Comparison of ENCODE assay signal across 8 cellular contexts in the genomic region with DNA sequence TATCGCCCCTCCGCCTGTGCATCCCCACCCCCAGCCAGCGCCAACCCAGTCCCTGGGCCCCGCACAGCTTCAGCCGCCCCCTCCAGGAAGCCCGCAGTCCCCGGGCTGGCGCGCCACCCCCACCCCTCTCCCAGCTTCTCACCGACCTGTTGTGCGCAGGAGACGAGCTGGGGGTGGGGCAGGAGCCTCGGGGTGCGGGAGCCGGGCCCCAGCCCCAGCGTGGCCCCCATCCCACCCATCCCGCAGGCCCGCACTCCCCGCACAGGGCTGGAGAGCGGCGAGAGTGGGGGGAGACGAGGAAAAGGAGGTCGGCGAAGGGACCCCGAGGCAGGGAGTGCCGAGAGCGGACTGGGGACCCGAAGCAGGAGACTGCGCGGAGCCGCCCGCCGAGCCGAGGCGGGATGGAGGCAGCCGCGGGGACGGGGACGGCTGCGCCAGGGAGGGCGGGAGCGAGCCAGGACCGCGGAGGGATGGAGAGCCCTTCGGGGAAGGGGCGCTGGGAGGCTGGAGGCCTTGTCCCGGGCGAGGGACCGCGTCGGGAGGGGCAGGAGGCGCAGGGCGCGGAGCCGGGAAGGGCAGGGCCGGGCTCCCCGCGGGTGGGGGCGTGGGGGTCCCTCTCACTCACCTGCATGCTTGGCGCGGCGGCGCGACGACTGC. TPM values are rescaled to one million over a fixed set of nuclear protein-coding genes. Genes with fewer than 3 reads are reported as not detected.
DNase-seq lines count a peak whose midpoint lies in the region; ATAC-seq, FAIRE-seq and TF ChIP-seq lines count a peak whose summit lies in the region.

No MANE protein-coding gene starts in this region.

- H4K20me1 ChIP-seq in HepG2 (ENCODE audit: insufficient read depth, low read length) = no peaks in the 10 kb centered on the region

- H3K36me3 ChIP-seq in CD4-positive, CD25-positive, alpha-beta regulatory T cell (ENCODE audit: control insufficient read depth, insufficient read depth, low read length) = no peaks in the 10 kb centered on the region
- H3K36me3 ChIP-seq in HepG2 (replicated peaks in 1 of 2; ENCODE audit: control insufficient read depth in 1 of 2, insufficient read depth in 2 of 2, low read length in 2 of 2) (no peaks in the 10 kb centered on the region), tibial nerve (no peaks in the 10 kb centered on the region)

- H3K27ac ChIP-seq in CD4-positive, CD25-positive, alpha-beta regulatory T cell (ENCODE audit: insufficient read depth, low read length, poor library complexity, severe bottlenecking) = no peak overlapping the region
- H3K27ac ChIP-seq in HepG2 (ENCODE audit: extremely low read length, insufficient read depth, low read length) (no peak overlapping the region), tibial nerve (no peak overlapping the region)

- no peak overlapping the region for H3K27ac Mint-ChIP-seq in CD4-positive, CD25-positive, alpha-beta regulatory T cell
- no peak overlapping the region for H3K27ac Mint-ChIP-seq in MCF 10A (ENCODE audit: low read depth, unreplicated experiment)

- H3K9me3 ChIP-seq in CD4-positive, CD25-positive, alpha-beta regulatory T cell (ENCODE audit: control insufficient read depth in 2 of 2, low read length in 2 of 2) = peaks cover 3 to 5% of the 10 kb centered on the region in 2 experiments
- H3K9me3 ChIP-seq in HepG2 (ENCODE audit: low read length) = no peaks in the 10 kb centered on the region
- no peaks in the 10 kb centered on the region for H3K9me3 ChIP-seq in tibial nerve

- H3K27me3 Mint-ChIP-seq in CD4-positive, CD25-positive, alpha-beta regulatory T cell = peaks cover 72% of the 10 kb centered on the region
- peaks cover 72% of the 10 kb centered on the region for H3K27me3 Mint-ChIP-seq in MCF 10A (ENCODE audit: insufficient read depth, unreplicated experiment)

- H3K4me2 ChIP-seq in HepG2 (ENCODE audit: low read depth, low read length) = peak overlapping the region; percentile 69

- no peak for TF ChIP-seq EP300 in HepG2 (IDR thresholded peaks at IDR 0.05; ENCODE audit: low read depth in 2 of 2, low read length in 2 of 2)
- no peak for TF ChIP-seq EP300 in HepG2 (CRISPR knock-in tag; IDR thresholded peaks at IDR 0.05; ENCODE audit: borderline replicate concordance)
- no peak for TF ChIP-seq EP300 in tibial nerve (IDR thresholded peaks at IDR 0.05)

- peaks cover 0 to 4% (median 0%) of the 10 kb centered on the region in 7 donors for H3K9me3 Mint-ChIP-seq in CD4-positive, CD25-positive, alpha-beta regulatory T cell
- H3K9me3 Mint-ChIP-seq in MCF 10A (ENCODE audit: unreplicated experiment) = no peaks in the 10 kb centered on the region

- TF ChIP-seq POLR2A in HepG2 (IDR thresholded peaks at IDR 0.05; ENCODE audit: insufficient read depth in 1 of 2, low read depth in 2 of 2, low read length in 2 of 2) (no peak), tibial nerve (IDR thresholded peaks at IDR 0.05) (no peak), GM18505 (IDR thresholded peaks at IDR 0.05; ENCODE audit: borderline replicate concordance, extremely low read depth, insufficient read depth, insufficient read length) (no peak)

- H3K4me1 ChIP-seq in CD4-positive, CD25-positive, alpha-beta regulatory T cell (ENCODE audit: control insufficient read depth, insufficient read depth, low read length, poor library complexity, severe bottlenecking) = peaks cover 13% of the 10 kb centered on the region
- H3K4me1 ChIP-seq in HepG2 (ENCODE audit: insufficient read depth, low read length) (peaks cover 27% of the 10 kb centered on the region), tibial nerve (peaks cover 0 to 17% (median 14%) of the 10 kb centered on the region in 4 donors)

- DNase-seq in CD4-positive, CD25-positive, alpha-beta regulatory T cell = no peak
- DNase-seq in NCI-H2171 (lab: John Stamatoyannopoulos, UW) = peak; percentile 90
- no peak for DNase-seq in MCF 10A (ENCODE audit: unreplicated experiment)
- DNase-seq in HepG2 (ENCODE audit: low spot score) = no peak
- no peak for DNase-seq in tibial nerve (ENCODE audit: low spot score in 2 of 2)
- DNase-seq in SKM-1 treated with dmso at 0.1 percent for 144 hours (lab: John Stamatoyannopoulos, UW; ENCODE audit: unreplicated experiment) = no peak
- no peak for DNase-seq in NCI-H1048 (lab: John Stamatoyannopoulos, UW)

- CTCF ChIA-PET in MCF 10A (lab: Yijun Ruan, JAX) = no interaction called here
- CTCF ChIA-PET in HepG2 (lab: Yijun Ruan, JAX; ENCODE audit: low intra/inter-chr PET ratio, low total read pairs) = interaction anchor here (1.5 kb wide), 1 partner anchor 83 kb away, joined by 3 read pairs; no protein-coding TSS in a partner anchor

- H3K4me3 Mint-ChIP-seq in CD4-positive, CD25-positive, alpha-beta regulatory T cell = peak overlapping the region in 3 of 4 donors; percentile 46 to 76 (median 65)
- H3K4me3 Mint-ChIP-seq in MCF 10A (ENCODE audit: unreplicated experiment) = peak overlapping the region; percentile 57

- in situ Hi-C loops in HepG2 (cut with HindIII; ENCODE audit: extremely low pct_ligation_motif_present, low pct_unique_long_range_greater_than_20kb) = loop anchor here (5.0 kb wide), 2 partner anchors 38 to 83 kb away; a partner anchor contains a TSS

- H2AFZ ChIP-seq in HepG2 (ENCODE audit: low read length) = no peak overlapping the region

- peaks cover 30% of the 10 kb centered on the region for H3K27me3 ChIP-seq in CD4-positive, CD25-positive, alpha-beta regulatory T cell (ENCODE audit: control insufficient read depth, insufficient read depth, low read length)
- peaks cover 6 to 68% of the 10 kb centered on the region in 2 experiments for H3K27me3 ChIP-seq in HepG2 (ENCODE audit: control insufficient read depth in 1 of 2, insufficient read depth in 2 of 2, low read length in 2 of 2)
- H3K27me3 ChIP-seq in tibial nerve = peaks cover 5 to 79% of the 10 kb centered on the region in 2 donors

- POLR2A ChIA-PET in MCF 10A (lab: Yijun Ruan, JAX) (no interaction called here), HepG2 (lab: Yijun Ruan, JAX) (interaction anchor here (1.4 kb wide), 1 partner anchor 11 kb away, joined by 6 read pairs; a partner anchor contains a TSS)

- no peak overlapping the region for H3K9ac ChIP-seq in HepG2 (ENCODE audit: insufficient read depth, low read depth, low read length)

- no peaks in the 10 kb centered on the region for H3K36me3 Mint-ChIP-seq in CD4-positive, CD25-positive, alpha-beta regulatory T cell
- H3K36me3 Mint-ChIP-seq in MCF 10A (ENCODE audit: insufficient read depth, unreplicated experiment) = no peaks in the 10 kb centered on the region

- TF ChIP-seq CTCF in MCF 10A (IDR thresholded peaks at IDR 0.05; ENCODE audit: unreplicated experiment) (no peak), HepG2 (CRISPR knock-in tag; IDR thresholded peaks at IDR 0.05) (no peak), tibial nerve (IDR thresholded peaks at IDR 0.05) (no peak)

- BruUV-seq in MCF 10A (replicated peaks; lab: Mats Ljungman, UMichigan) (no TSS peak), HepG2 (replicated peaks; lab: Mats Ljungman, UMichigan) (no TSS peak)

- no peak overlapping the region for H3K4me3 ChIP-seq in CD4-positive, CD25-positive, alpha-beta regulatory T cell (ENCODE audit: low read depth, low read length)
- peak overlapping the region; percentile 40 to 74 (median 45); a peak in 5 of 6 replicates for H3K4me3 ChIP-seq in HepG2 (replicated peaks in 1 of 3; ENCODE audit: insufficient read depth in 1 of 3, low read depth in 2 of 3, low read length in 3 of 3)
- peak overlapping the region; percentile 2 to 51 (median 38) for H3K4me3 ChIP-seq in tibial nerve

- 6% methylated on average over 12 of the region's 65 CpGs for WGBS in HepG2 (ENCODE audit: low lambda C conversion rate)
- WGBS in tibial nerve, 2 donors = 2 to 3% methylated on average over 35 to 47 of the region's 65 CpGs

- no peak for FAIRE-seq in HepG2 (lab: Jason Lieb, UNC)

- intact Hi-C loops in MCF 10A (cut with micrococcal nuclease) (loop anchor here (5.0 kb wide), 1 partner anchor 138 kb away; no protein-coding TSS in a partner anchor), HepG2 (cut with micrococcal nuclease; ENCODE audit: unreplicated experiment) (loop anchor here (2.0 to 5.0 kb wide), 2 partner anchors 83 to 148 kb away; no protein-coding TSS in a partner anchor)

- H3K4me1 Mint-ChIP-seq in CD4-positive, CD25-positive, alpha-beta regulatory T cell = peaks cover 0 to 32% (median 7%) of the 10 kb centered on the region in 4 donors
- H3K4me1 Mint-ChIP-seq in MCF 10A (ENCODE audit: insufficient read depth, unreplicated experiment) = peaks cover 8% of the 10 kb centered on the region

- no peak for TF ChIP-seq RAD21 in HepG2 (CRISPR knock-in tag; IDR thresholded peaks at IDR 0.05)

- H3K79me2 ChIP-seq in HepG2 (ENCODE audit: insufficient read depth, low read length) = no peaks in the 10 kb centered on the region

- peak in 1 of 2 donors; percentile 3 for ATAC-seq in CD4-positive, CD25-positive, alpha-beta regulatory T cell (ENCODE audit: low read depth in 2 of 2)
- ATAC-seq in HepG2 (peak; percentile 42), GM18505 (IDR thresholded peaks at IDR 0.05; ENCODE audit: unreplicated experiment) (no peak)

RNA-seq across cellular contexts. Expression of a gene that starts 0.5 kb away (rescaled TPM):
- total RNA-seq in CD4-positive, CD25-positive, alpha-beta regulatory T cell = not detected
- under 1 TPM in 1 of 4 donors, not detected in 3; 0.13 TPM for polyA plus RNA-seq in CD4-positive, CD25-positive, alpha-beta regulatory T cell
- not detected in 2 replicates for total RNA-seq in MCF 10A (2022)
- not detected in 2 replicates for total RNA-seq in HepG2 (2016; rRNA removed; fragmentation: Illumina TruSeq; extraction: Trizol)
- total RNA-seq in HepG2 (2016; cell fraction: cytosol; rRNA removed; fragmentation: Illumina TruSeq; extraction: Trizol; ENCODE audit: low read depth) = not detected in 2 replicates
- not detected in 2 replicates for total RNA-seq in HepG2 (2016; cell fraction: insoluble cytoplasmic fraction; rRNA removed; fragmentation: Illumina TruSeq; extraction: Trizol)
- not detected in 2 replicates for total RNA-seq in HepG2 (2016; cell fraction: membrane; rRNA removed; fragmentation: Illumina TruSeq; extraction: Trizol)
- not detected in 2 replicates for total RNA-seq in HepG2 (2016; cell fraction: nucleus; rRNA removed; fragmentation: Illumina TruSeq; extraction: Trizol)
- polyA plus RNA-seq in HepG2 (2011; rRNA removed) = not detected in 2 replicates
- not detected in 2 replicates for polyA plus RNA-seq in HepG2 (2011; cell fraction: cytosol; rRNA removed)
- polyA plus RNA-seq in HepG2 (2011; cell fraction: nucleus; rRNA removed) = not detected in 2 replicates
- polyA plus RNA-seq in HepG2 (2012) = 0.07 TPM in 1 of 2 replicates, not detected in the other
- polyA plus RNA-seq in HepG2 (2016; cell fraction: cytosol; fragmentation: Illumina TruSeq; extraction: Trizol; ENCODE audit: low read depth) = not detected in 2 replicates
- not detected in 2 replicates for polyA plus RNA-seq in HepG2 (2016; cell fraction: insoluble cytoplasmic fraction; fragmentation: Illumina TruSeq; extraction: Trizol; ENCODE audit: low read depth)
- not detected in 2 replicates for polyA plus RNA-seq in HepG2 (2016; cell fraction: membrane; fragmentation: Illumina TruSeq; extraction: Trizol; ENCODE audit: low read depth)
- not detected in 2 replicates for polyA plus RNA-seq in HepG2 (2016; cell fraction: nucleus; fragmentation: Illumina TruSeq; extraction: Trizol; ENCODE audit: insufficient read depth, low read depth)
- not detected in 2 replicates for polyA minus RNA-seq in HepG2 (2011; rRNA and poly(A)+ RNA removed; ENCODE audit: low replicate concordance)
- polyA minus RNA-seq in HepG2 (2011; cell fraction: cytosol; rRNA and poly(A)+ RNA removed) = not detected in 2 replicates
- not detected in 2 replicates for polyA minus RNA-seq in HepG2 (2011; cell fraction: nucleus; rRNA and poly(A)+ RNA removed)
- under 1 TPM in 2 of 4 donors, not detected in 2; 0.21 to 0.39 TPM for total RNA-seq in tibial nerve

RNA-seq across cellular contexts. Expression of a gene that starts 10.9 kb away (rescaled TPM):
- 68.3 TPM for total RNA-seq in CD4-positive, CD25-positive, alpha-beta regulatory T cell
- polyA plus RNA-seq in CD4-positive, CD25-positive, alpha-beta regulatory T cell = 10 to 100 TPM; 13.4 to 25.3 (median 19.6) TPM
- total RNA-seq in MCF 10A (2022) = 62.8 and 70.8 TPM in 2 replicates
- 23.6 and 24.1 TPM in 2 replicates for total RNA-seq in HepG2 (2016; rRNA removed; fragmentation: Illumina TruSeq; extraction: Trizol)
- 9.5 and 12.0 TPM in 2 replicates for total RNA-seq in HepG2 (2016; cell fraction: cytosol; rRNA removed; fragmentation: Illumina TruSeq; extraction: Trizol; ENCODE audit: low read depth)
- total RNA-seq in HepG2 (2016; cell fraction: insoluble cytoplasmic fraction; rRNA removed; fragmentation: Illumina TruSeq; extraction: Trizol) = 19.2 and 25.6 TPM in 2 replicates
- 22.5 and 24.6 TPM in 2 replicates for total RNA-seq in HepG2 (2016; cell fraction: membrane; rRNA removed; fragmentation: Illumina TruSeq; extraction: Trizol)
- total RNA-seq in HepG2 (2016; cell fraction: nucleus; rRNA removed; fragmentation: Illumina TruSeq; extraction: Trizol) = 23.6 and 28.7 TPM in 2 replicates
- 54.3 and 55.3 TPM in 2 replicates for polyA plus RNA-seq in HepG2 (2011; rRNA removed)
- 26.5 and 29.9 TPM in 2 replicates for polyA plus RNA-seq in HepG2 (2011; cell fraction: cytosol; rRNA removed)
- 112 and 139 TPM in 2 replicates for polyA plus RNA-seq in HepG2 (2011; cell fraction: nucleus; rRNA removed)
- polyA plus RNA-seq in HepG2 (2012) = 40.4 and 40.6 TPM in 2 replicates
- 10.8 and 12.9 TPM in 2 replicates for polyA plus RNA-seq in HepG2 (2016; cell fraction: cytosol; fragmentation: Illumina TruSeq; extraction: Trizol; ENCODE audit: low read depth)
- polyA plus RNA-seq in HepG2 (2016; cell fraction: insoluble cytoplasmic fraction; fragmentation: Illumina TruSeq; extraction: Trizol; ENCODE audit: low read depth) = 33.3 and 40.1 TPM in 2 replicates
- polyA plus RNA-seq in HepG2 (2016; cell fraction: membrane; fragmentation: Illumina TruSeq; extraction: Trizol; ENCODE audit: low read depth) = 24.4 and 28.3 TPM in 2 replicates
- polyA plus RNA-seq in HepG2 (2016; cell fraction: nucleus; fragmentation: Illumina TruSeq; extraction: Trizol; ENCODE audit: insufficient read depth, low read depth) = 82.1 and 94.6 TPM in 2 replicates
- polyA minus RNA-seq in HepG2 (2011; rRNA and poly(A)+ RNA removed; ENCODE audit: low replicate concordance) = 80.0 and 92.0 TPM in 2 replicates
- polyA minus RNA-seq in HepG2 (2011; cell fraction: cytosol; rRNA and poly(A)+ RNA removed) = 13.9 and 16.4 TPM in 2 replicates
- 55.5 and 59.3 TPM in 2 replicates for polyA minus RNA-seq in HepG2 (2011; cell fraction: nucleus; rRNA and poly(A)+ RNA removed)
- total RNA-seq in tibial nerve = 10 to 100 TPM; 26.2 to 52.5 (median 38.2) TPM

RNA-seq across cellular contexts. Expression of a gene that starts 23.7 kb away (rescaled TPM):
- 20.7 TPM for total RNA-seq in CD4-positive, CD25-positive, alpha-beta regulatory T cell
- polyA plus RNA-seq in CD4-positive, CD25-positive, alpha-beta regulatory T cell = 10 to 100 TPM; 37.8 to 48.4 (median 42.6) TPM
- total RNA-seq in MCF 10A (2022) (55.5 and 61.3 TPM in 2 replicates), HepG2 (2016; rRNA removed; fragmentation: Illumina TruSeq; extraction: Trizol) (38.0 and 40.0 TPM in 2 replicates), tibial nerve (10 to 100 TPM; 46.9 to 74.4 (median 70.0) TPM)
- 16.6 and 19.7 TPM in 2 replicates for total RNA-seq in HepG2 (2016; cell fraction: cytosol; rRNA removed; fragmentation: Illumina TruSeq; extraction: Trizol; ENCODE audit: low read depth)
- 38.4 and 43.8 TPM in 2 replicates for total RNA-seq in HepG2 (2016; cell fraction: insoluble cytoplasmic fraction; rRNA removed; fragmentation: Illumina TruSeq; extraction: Trizol)
- total RNA-seq in HepG2 (2016; cell fraction: membrane; rRNA removed; fragmentation: Illumina TruSeq; extraction: Trizol) = 33.7 and 38.9 TPM in 2 replicates
- total RNA-seq in HepG2 (2016; cell fraction: nucleus; rRNA removed; fragmentation: Illumina TruSeq; extraction: Trizol) = 20.4 and 24.9 TPM in 2 replicates
- 71.4 and 73.6 TPM in 2 replicates for polyA plus RNA-seq in HepG2 (2011; rRNA removed)
- 68.4 and 72.5 TPM in 2 replicates for polyA plus RNA-seq in HepG2 (2011; cell fraction: cytosol; rRNA removed)
- polyA plus RNA-seq in HepG2 (2011; cell fraction: nucleus; rRNA removed) = 96.7 and 97.8 TPM in 2 replicates
- polyA plus RNA-seq in HepG2 (2012) = 27.8 and 28.6 TPM in 2 replicates
- 16.8 and 17.8 TPM in 2 replicates for polyA plus RNA-seq in HepG2 (2016; cell fraction: cytosol; fragmentation: Illumina TruSeq; extraction: Trizol; ENCODE audit: low read depth)
- polyA plus RNA-seq in HepG2 (2016; cell fraction: insoluble cytoplasmic fraction; fragmentation: Illumina TruSeq; extraction: Trizol; ENCODE audit: low read depth) = 43.9 and 53.4 TPM in 2 replicates
- 27.8 and 32.9 TPM in 2 replicates for polyA plus RNA-seq in HepG2 (2016; cell fraction: membrane; fragmentation: Illumina TruSeq; extraction: Trizol; ENCODE audit: low read depth)
- 43.1 and 49.0 TPM in 2 replicates for polyA plus RNA-seq in HepG2 (2016; cell fraction: nucleus; fragmentation: Illumina TruSeq; extraction: Trizol; ENCODE audit: insufficient read depth, low read depth)
- 54.1 and 62.8 TPM in 2 replicates for polyA minus RNA-seq in HepG2 (2011; rRNA and poly(A)+ RNA removed; ENCODE audit: low replicate concordance)
- polyA minus RNA-seq in HepG2 (2011; cell fraction: cytosol; rRNA and poly(A)+ RNA removed) = 14.6 and 16.3 TPM in 2 replicates
- polyA minus RNA-seq in HepG2 (2011; cell fraction: nucleus; rRNA and poly(A)+ RNA removed) = 9.7 and 12.6 TPM in 2 replicates

RNA-seq across cellular contexts. Expression of a gene that starts 37.2 kb away (rescaled TPM):
- 34.6 TPM for total RNA-seq in CD4-positive, CD25-positive, alpha-beta regulatory T cell
- polyA plus RNA-seq in CD4-positive, CD25-positive, alpha-beta regulatory T cell = 10 to 100 TPM; 70.5 to 90.6 (median 82.4) TPM
- total RNA-seq in MCF 10A (2022) (15.2 and 16.1 TPM in 2 replicates), HepG2 (2016; rRNA removed; fragmentation: Illumina TruSeq; extraction: Trizol) (12.7 and 14.4 TPM in 2 replicates), tibial nerve (10 to 100 TPM; 32.6 to 52.5 (median 45.3) TPM)
- total RNA-seq in HepG2 (2016; cell fraction: cytosol; rRNA removed; fragmentation: Illumina TruSeq; extraction: Trizol; ENCODE audit: low read depth) = 2.9 and 3.4 TPM in 2 replicates
- total RNA-seq in HepG2 (2016; cell fraction: insoluble cytoplasmic fraction; rRNA removed; fragmentation: Illumina TruSeq; extraction: Trizol) = 13.3 and 14.0 TPM in 2 replicates
- total RNA-seq in HepG2 (2016; cell fraction: membrane; rRNA removed; fragmentation: Illumina TruSeq; extraction: Trizol) = 5.1 and 6.2 TPM in 2 replicates
- 11.6 and 13.4 TPM in 2 replicates for total RNA-seq in HepG2 (2016; cell fraction: nucleus; rRNA removed; fragmentation: Illumina TruSeq; extraction: Trizol)
- polyA plus RNA-seq in HepG2 (2011; rRNA removed) = 32.4 and 34.2 TPM in 2 replicates
- polyA plus RNA-seq in HepG2 (2011; cell fraction: cytosol; rRNA removed) = 22.0 and 28.2 TPM in 2 replicates
- polyA plus RNA-seq in HepG2 (2011; cell fraction: nucleus; rRNA removed) = 105 and 110 TPM in 2 replicates
- polyA plus RNA-seq in HepG2 (2012) = 22.9 and 25.8 TPM in 2 replicates
- 2.6 and 2.9 TPM in 2 replicates for polyA plus RNA-seq in HepG2 (2016; cell fraction: cytosol; fragmentation: Illumina TruSeq; extraction: Trizol; ENCODE audit: low read depth)
- 12.1 and 12.8 TPM in 2 replicates for polyA plus RNA-seq in HepG2 (2016; cell fraction: insoluble cytoplasmic fraction; fragmentation: Illumina TruSeq; extraction: Trizol; ENCODE audit: low read depth)
- polyA plus RNA-seq in HepG2 (2016; cell fraction: membrane; fragmentation: Illumina TruSeq; extraction: Trizol; ENCODE audit: low read depth) = 3.7 and 4.9 TPM in 2 replicates
- 28.8 and 29.1 TPM in 2 replicates for polyA plus RNA-seq in HepG2 (2016; cell fraction: nucleus; fragmentation: Illumina TruSeq; extraction: Trizol; ENCODE audit: insufficient read depth, low read depth)
- polyA minus RNA-seq in HepG2 (2011; rRNA and poly(A)+ RNA removed; ENCODE audit: low replicate concordance) = 11.6 and 18.9 TPM in 2 replicates
- 3.6 and 5.9 TPM in 2 replicates for polyA minus RNA-seq in HepG2 (2011; cell fraction: cytosol; rRNA and poly(A)+ RNA removed)
- 25.4 and 28.7 TPM in 2 replicates for polyA minus RNA-seq in HepG2 (2011; cell fraction: nucleus; rRNA and poly(A)+ RNA removed)

RNA-seq across cellular contexts. Expression of a gene that starts 52.8 kb away (rescaled TPM):
- 101 TPM for total RNA-seq in CD4-positive, CD25-positive, alpha-beta regulatory T cell
- 100 to 1,000 TPM; 104 to 124 (median 114) TPM for polyA plus RNA-seq in CD4-positive, CD25-positive, alpha-beta regulatory T cell
- total RNA-seq in MCF 10A (2022) = 151 and 162 TPM in 2 replicates
- 88.1 and 95.8 TPM in 2 replicates for total RNA-seq in HepG2 (2016; rRNA removed; fragmentation: Illumina TruSeq; extraction: Trizol)
- total RNA-seq in HepG2 (2016; cell fraction: cytosol; rRNA removed; fragmentation: Illumina TruSeq; extraction: Trizol; ENCODE audit: low read depth) = 20.8 and 28.2 TPM in 2 replicates
- total RNA-seq in HepG2 (2016; cell fraction: insoluble cytoplasmic fraction; rRNA removed; fragmentation: Illumina TruSeq; extraction: Trizol) = 86.9 and 96.5 TPM in 2 replicates
- total RNA-seq in HepG2 (2016; cell fraction: membrane; rRNA removed; fragmentation: Illumina TruSeq; extraction: Trizol) = 41.7 and 71.5 TPM in 2 replicates
- total RNA-seq in HepG2 (2016; cell fraction: nucleus; rRNA removed; fragmentation: Illumina TruSeq; extraction: Trizol) = 50.4 and 54.8 TPM in 2 replicates
- polyA plus RNA-seq in HepG2 (2011; rRNA removed) = 167 and 178 TPM in 2 replicates
- 182 and 203 TPM in 2 replicates for polyA plus RNA-seq in HepG2 (2011; cell fraction: cytosol; rRNA removed)
- 234 and 240 TPM in 2 replicates for polyA plus RNA-seq in HepG2 (2011; cell fraction: nucleus; rRNA removed)
- 94.9 and 97.7 TPM in 2 replicates for polyA plus RNA-seq in HepG2 (2012)
- polyA plus RNA-seq in HepG2 (2016; cell fraction: cytosol; fragmentation: Illumina TruSeq; extraction: Trizol; ENCODE audit: low read depth) = 31.3 and 48.0 TPM in 2 replicates
- 178 and 184 TPM in 2 replicates for polyA plus RNA-seq in HepG2 (2016; cell fraction: insoluble cytoplasmic fraction; fragmentation: Illumina TruSeq; extraction: Trizol; ENCODE audit: low read depth)
- 69.7 and 93.5 TPM in 2 replicates for polyA plus RNA-seq in HepG2 (2016; cell fraction: membrane; fragmentation: Illumina TruSeq; extraction: Trizol; ENCODE audit: low read depth)
- 128 and 129 TPM in 2 replicates for polyA plus RNA-seq in HepG2 (2016; cell fraction: nucleus; fragmentation: Illumina TruSeq; extraction: Trizol; ENCODE audit: insufficient read depth, low read depth)
- polyA minus RNA-seq in HepG2 (2011; rRNA and poly(A)+ RNA removed; ENCODE audit: low replicate concordance) = 127 and 179 TPM in 2 replicates
- polyA minus RNA-seq in HepG2 (2011; cell fraction: cytosol; rRNA and poly(A)+ RNA removed) = 36.1 and 36.7 TPM in 2 replicates
- 47.3 and 50.7 TPM in 2 replicates for polyA minus RNA-seq in HepG2 (2011; cell fraction: nucleus; rRNA and poly(A)+ RNA removed)
- 100 to 1,000 TPM; 103 to 205 (median 133) TPM for total RNA-seq in tibial nerve
